ENCODE assay signal across 1 cellular context in the genomic region with DNA sequence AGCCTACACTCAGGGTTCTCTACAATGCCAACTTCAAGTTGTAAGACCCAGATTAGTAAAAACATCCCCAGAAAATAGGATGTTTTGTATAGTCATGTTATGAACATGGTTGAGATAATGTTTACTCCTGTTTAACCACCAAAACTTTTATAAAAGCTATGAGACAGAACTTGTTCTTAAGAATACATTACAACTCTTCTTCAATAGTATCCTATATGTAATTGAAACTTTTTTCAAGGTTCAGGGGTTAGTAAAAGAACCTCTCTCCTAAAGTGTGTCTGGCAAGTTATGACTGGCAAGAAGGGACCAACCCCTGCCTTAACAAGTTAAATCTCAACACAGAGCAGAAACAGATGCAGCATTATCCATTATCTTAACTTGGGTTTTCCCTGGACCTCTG.
TF ChIP-seq lines count a peak whose summit lies in the region.

No MANE protein-coding gene starts in this region.

TF ChIP-seq in IMR-90, 13 proteins besides CTCF, POLR2A, EP300 and RAD21:
- TF ChIP-seq RCOR1 (IDR thresholded peaks at IDR 0.05; ENCODE audit: insufficient replicate concordance, low read length) (no peak), CHD1 (IDR thresholded peaks at IDR 0.05; ENCODE audit: low read depth, low read length) (no peak), CEBPB (IDR thresholded peaks at IDR 0.05; ENCODE audit: low read depth, low read length) (no peak), BHLHE40 (IDR thresholded peaks at IDR 0.05; ENCODE audit: low read depth, low read length) (no peak), MAFK (IDR thresholded peaks at IDR 0.05; ENCODE audit: low read depth, low read length) (no peak), FOS (IDR thresholded peaks at IDR 0.05; ENCODE audit: low read depth, low read length) (no peak), SMC3 (IDR thresholded peaks at IDR 0.05; ENCODE audit: low read depth, low read length) (no peak), MAZ (IDR thresholded peaks at IDR 0.05; ENCODE audit: borderline replicate concordance, low read depth, low read length) (no peak)
- TF ChIP-seq, protein P1, sequence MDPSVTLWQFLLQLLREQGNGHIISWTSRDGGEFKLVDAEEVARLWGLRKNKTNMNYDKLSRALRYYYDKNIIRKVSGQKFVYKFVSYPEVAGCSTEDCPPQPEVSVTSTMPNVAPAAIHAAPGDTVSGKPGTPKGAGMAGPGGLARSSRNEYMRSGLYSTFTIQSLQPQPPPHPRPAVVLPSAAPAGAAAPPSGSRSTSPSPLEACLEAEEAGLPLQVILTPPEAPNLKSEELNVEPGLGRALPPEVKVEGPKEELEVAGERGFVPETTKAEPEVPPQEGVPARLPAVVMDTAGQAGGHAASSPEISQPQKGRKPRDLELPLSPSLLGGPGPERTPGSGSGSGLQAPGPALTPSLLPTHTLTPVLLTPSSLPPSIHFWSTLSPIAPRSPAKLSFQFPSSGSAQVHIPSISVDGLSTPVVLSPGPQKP (IDR thresholded peaks at IDR 0.05; ENCODE audit: borderline replicate concordance, low read depth, low read length), result no peak
- TF ChIP-seq, protein P2, sequence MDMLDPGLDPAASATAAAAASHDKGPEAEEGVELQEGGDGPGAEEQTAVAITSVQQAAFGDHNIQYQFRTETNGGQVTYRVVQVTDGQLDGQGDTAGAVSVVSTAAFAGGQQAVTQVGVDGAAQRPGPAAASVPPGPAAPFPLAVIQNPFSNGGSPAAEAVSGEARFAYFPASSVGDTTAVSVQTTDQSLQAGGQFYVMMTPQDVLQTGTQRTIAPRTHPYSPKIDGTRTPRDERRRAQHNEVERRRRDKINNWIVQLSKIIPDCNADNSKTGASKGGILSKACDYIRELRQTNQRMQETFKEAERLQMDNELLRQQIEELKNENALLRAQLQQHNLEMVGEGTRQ (IDR thresholded peaks at IDR 0.05; ENCODE audit: low read depth, low read length), result no peak
